27 cellular contexts compared by ENCODE assay signal in genomic region chr5:168126606-168127005, GRCh38.
"Had no signal": no experiment of that assay in that cellular context is flagged by ENCODE, and none has a peak within 500 bp of the region (broad histone marks: within the 10 kb centered on the region; RNA-seq: fewer than 3 reads in every experiment).

No MANE protein-coding gene starts in this region.

- H3K36me3 ChIP-seq: stomach, suprapubic skin, thoracic aorta, thyroid gland, tibial artery, tibial nerve, transverse colon, upper lobe of left lung, upper lobe of right lung, uterus, vagina had no signal

- H3K27me3 ChIP-seq: stomach, suprapubic skin, testis, thyroid gland, tibial nerve, transverse colon, upper lobe of left lung, upper lobe of right lung, uterus, vagina had no signal

- H3K27ac ChIP-seq: stomach, suprapubic skin, testis, thoracic aorta, thyroid gland, tibial artery, tibial nerve, transverse colon, upper lobe of left lung, upper lobe of right lung, uterus, vagina had no signal

- H3K9me3 ChIP-seq: stomach, suprapubic skin, testis, thoracic aorta, thyroid gland, tibial artery, tibial nerve, transverse colon, upper lobe of left lung, upper lobe of right lung, uterus, vagina had no signal

- H3K4me1 Mint-ChIP-seq: stimulated activated memory B cell treated with anti-CD40 and anti-IgM and Interleukin-4, amounts not matched to agents 10 μg/mL and 1 μg/mL and 100 μg/mL, for 72 hours had no signal

- H3K9me3 Mint-ChIP-seq: stimulated activated naive B cell treated with anti-CD40 and anti-IgM and Interleukin-4, amounts not matched to agents 10 μg/mL and 1 μg/mL and 100 μg/mL, for 72 hours; stimulated activated naive CD8-positive, alpha-beta T cell treated with anti-CD3 and anti-CD28 coated beads, Interleukin-15, amount 100 ng/mL, for 72 hours; stimulated activated naive CD8-positive, alpha-beta T cell treated with anti-CD3 and anti-CD28 coated beads, Interleukin-15, Interleukin-2, amounts not matched to agents 100 ng/mL and 50 ng/mL, for 24 hours had no signal

- H3K4me3 Mint-ChIP-seq: stimulated activated memory B cell treated with anti-CD40 and anti-IgM and Interleukin-4, amounts not matched to agents 10 μg/mL and 1 μg/mL and 100 μg/mL, for 72 hours; stimulated activated naive B cell treated with anti-CD40 and anti-IgM and Interleukin-4, amounts not matched to agents 10 μg/mL and 1 μg/mL and 100 μg/mL, for 72 hours; stimulated activated naive CD8-positive, alpha-beta T cell treated with anti-CD3 and anti-CD28 coated beads, Interleukin-15, amount 100 ng/mL, for 72 hours; stimulated activated naive CD8-positive, alpha-beta T cell treated with anti-CD3 and anti-CD28 coated beads, Interleukin-15, Interleukin-2, amounts not matched to agents 100 ng/mL and 50 ng/mL, for 24 hours; type B pancreatic cell had no signal

- H3K27me3 Mint-ChIP-seq: stimulated activated memory B cell treated with anti-CD40 and anti-IgM and Interleukin-4, amounts not matched to agents 10 μg/mL and 1 μg/mL and 100 μg/mL, for 72 hours; stimulated activated naive B cell treated with anti-CD40 and anti-IgM and Interleukin-4, amounts not matched to agents 10 μg/mL and 1 μg/mL and 100 μg/mL, for 72 hours; stimulated activated naive CD8-positive, alpha-beta T cell treated with anti-CD3 and anti-CD28 coated beads, Interleukin-15, Interleukin-2, amounts not matched to agents 100 ng/mL and 50 ng/mL, for 24 hours had no signal

- DNase-seq: stimulated activated CD4-positive, alpha-beta T cell treated with anti-CD3 and anti-CD28 coated beads, Interleukin-2, amount 100 ng/mL, for 48 hours; stimulated activated CD4-positive, alpha-beta T cell treated with anti-CD3 and anti-CD28 coated beads, Interleukin-4, amount 100 ng/mL, for 1 hour; stimulated activated CD4-positive, alpha-beta T cell treated with anti-CD3 and anti-CD28 coated beads, Interleukin-4, amount 100 ng/mL, for 24 hours; stimulated activated CD4-positive, alpha-beta T cell treated with anti-CD3 and anti-CD28 coated beads, Interleukin-4, amount 100 ng/mL, for 4 hours; stimulated activated CD8-positive, alpha-beta memory T cell treated with anti-CD3 and anti-CD28 coated beads, Interleukin-4, amount 100 ng/mL, for 48 hours; stimulated activated naive B cell treated with anti-CD40 and anti-IgM and Interleukin-4, amounts not matched to agents 10 μg/mL and 1 μg/mL and 100 μg/mL, for 72 hours; stimulated activated naive CD4-positive, alpha-beta T cell; stimulated activated naive CD4-positive, alpha-beta T cell treated with Interleukin-2 at 50 U/mL for 16 hours; stimulated activated naive CD8-positive, alpha-beta T cell treated with anti-CD3 and anti-CD28 coated beads, Interleukin-15, amount 100 ng/mL, for 72 hours; stimulated activated naive CD8-positive, alpha-beta T cell treated with anti-CD3 and anti-CD28 coated beads, Interleukin-15, Interleukin-2, amounts not matched to agents 100 U/mL and 50 U/mL, for 24 hours; stomach; substantia nigra; testis; tibial artery; transverse colon; upper lobe of right lung; uterus had no signal

- H3K4me1 ChIP-seq: suprapubic skin, testis, thyroid gland, transverse colon, upper lobe of right lung, uterus, vagina had no signal

- ATAC-seq: stimulated activated memory B cell treated with anti-CD40 and anti-IgM and Interleukin-4, amounts not matched to agents 10 μg/mL and 1 μg/mL and 100 μg/mL, for 72 hours; stimulated activated naive B cell treated with anti-CD40 and anti-IgM and Interleukin-4, amounts not matched to agents 10 μg/mL and 1 μg/mL and 100 μg/mL, for 72 hours; stimulated activated naive CD8-positive, alpha-beta T cell treated with anti-CD3 and anti-CD28 coated beads, Interleukin-15, amount 100 ng/mL, for 72 hours; stimulated activated naive CD8-positive, alpha-beta T cell treated with anti-CD3 and anti-CD28 coated beads, Interleukin-15, Interleukin-2, amounts not matched to agents 100 U/mL and 50 U/mL, for 24 hours; upper lobe of right lung had no signal

- H3K4me3 ChIP-seq: stomach, suprapubic skin, testis, thoracic aorta, thyroid gland, tibial artery, tibial nerve, transverse colon, upper lobe of left lung, upper lobe of right lung, uterus, vagina had no signal

- FAIRE-seq: urothelium cell line had no signal

- H3K27ac Mint-ChIP-seq: stimulated activated memory B cell treated with anti-CD40 and anti-IgM and Interleukin-4, amounts not matched to agents 10 μg/mL and 1 μg/mL and 100 μg/mL, for 72 hours; stimulated activated naive B cell treated with anti-CD40 and anti-IgM and Interleukin-4, amounts not matched to agents 10 μg/mL and 1 μg/mL and 100 μg/mL, for 72 hours; stimulated activated naive CD8-positive, alpha-beta T cell treated with anti-CD3 and anti-CD28 coated beads, Interleukin-15, amount 100 ng/mL, for 72 hours; stimulated activated naive CD8-positive, alpha-beta T cell treated with anti-CD3 and anti-CD28 coated beads, Interleukin-15, Interleukin-2, amounts not matched to agents 100 ng/mL and 50 ng/mL, for 24 hours; type B pancreatic cell had no signal

- H3K36me3 Mint-ChIP-seq: stimulated activated memory B cell treated with anti-CD40 and anti-IgM and Interleukin-4, amounts not matched to agents 10 μg/mL and 1 μg/mL and 100 μg/mL, for 72 hours; stimulated activated naive B cell treated with anti-CD40 and anti-IgM and Interleukin-4, amounts not matched to agents 10 μg/mL and 1 μg/mL and 100 μg/mL, for 72 hours; type B pancreatic cell had no signal
